1 cellular context compared by ENCODE assay signal in the genomic region with DNA sequence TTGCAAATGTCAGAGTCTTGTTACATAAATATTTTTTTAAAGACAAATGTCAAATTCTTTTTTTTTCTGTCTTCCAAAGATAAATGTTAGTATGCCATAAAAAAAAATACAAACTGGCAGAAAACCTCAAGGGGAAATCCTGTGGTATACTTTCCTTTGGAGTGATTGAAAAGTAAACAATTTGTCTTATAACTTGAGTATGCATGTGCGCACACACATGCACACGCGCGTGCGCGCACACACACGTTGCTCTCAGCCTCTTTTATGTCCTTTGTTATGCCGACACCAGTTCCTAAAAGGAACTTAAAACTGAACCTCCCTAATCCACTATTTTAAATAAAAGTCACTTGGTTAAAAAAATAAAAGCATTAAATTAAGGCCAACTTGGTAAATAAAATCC.
TF ChIP-seq lines count a peak whose summit lies in the region.

No MANE protein-coding gene starts in this region.

TF ChIP-seq in neural cell, 6 proteins besides CTCF, POLR2A, EP300 and RAD21 (continued from another document):
- TF ChIP-seq, protein P1, sequence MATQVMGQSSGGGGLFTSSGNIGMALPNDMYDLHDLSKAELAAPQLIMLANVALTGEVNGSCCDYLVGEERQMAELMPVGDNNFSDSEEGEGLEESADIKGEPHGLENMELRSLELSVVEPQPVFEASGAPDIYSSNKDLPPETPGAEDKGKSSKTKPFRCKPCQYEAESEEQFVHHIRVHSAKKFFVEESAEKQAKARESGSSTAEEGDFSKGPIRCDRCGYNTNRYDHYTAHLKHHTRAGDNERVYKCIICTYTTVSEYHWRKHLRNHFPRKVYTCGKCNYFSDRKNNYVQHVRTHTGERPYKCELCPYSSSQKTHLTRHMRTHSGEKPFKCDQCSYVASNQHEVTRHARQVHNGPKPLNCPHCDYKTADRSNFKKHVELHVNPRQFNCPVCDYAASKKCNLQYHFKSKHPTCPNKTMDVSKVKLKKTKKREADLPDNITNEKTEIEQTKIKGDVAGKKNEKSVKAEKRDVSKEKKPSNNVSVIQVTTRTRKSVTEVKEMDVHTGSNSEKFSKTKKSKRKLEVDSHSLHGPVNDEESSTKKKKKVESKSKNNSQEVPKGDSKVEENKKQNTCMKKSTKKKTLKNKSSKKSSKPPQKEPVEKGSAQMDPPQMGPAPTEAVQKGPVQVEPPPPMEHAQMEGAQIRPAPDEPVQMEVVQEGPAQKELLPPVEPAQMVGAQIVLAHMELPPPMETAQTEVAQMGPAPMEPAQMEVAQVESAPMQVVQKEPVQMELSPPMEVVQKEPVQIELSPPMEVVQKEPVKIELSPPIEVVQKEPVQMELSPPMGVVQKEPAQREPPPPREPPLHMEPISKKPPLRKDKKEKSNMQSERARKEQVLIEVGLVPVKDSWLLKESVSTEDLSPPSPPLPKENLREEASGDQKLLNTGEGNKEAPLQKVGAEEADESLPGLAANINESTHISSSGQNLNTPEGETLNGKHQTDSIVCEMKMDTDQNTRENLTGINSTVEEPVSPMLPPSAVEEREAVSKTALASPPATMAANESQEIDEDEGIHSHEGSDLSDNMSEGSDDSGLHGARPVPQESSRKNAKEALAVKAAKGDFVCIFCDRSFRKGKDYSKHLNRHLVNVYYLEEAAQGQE (IDR thresholded peaks at IDR 0.05; ENCODE audit: borderline replicate concordance) = no peak
- TF ChIP-seq TAF1 (IDR thresholded peaks at IDR 0.05; ENCODE audit: low read depth) (no peak), MXI1 (conservative IDR thresholded peaks at IDR 0.05; ENCODE audit: poor library complexity, severe bottlenecking) (no peak), POLR2AphosphoS5 (IDR thresholded peaks at IDR 0.05) (no peak)
